ENCODE assay signal across 1 cellular context in the genomic region with DNA sequence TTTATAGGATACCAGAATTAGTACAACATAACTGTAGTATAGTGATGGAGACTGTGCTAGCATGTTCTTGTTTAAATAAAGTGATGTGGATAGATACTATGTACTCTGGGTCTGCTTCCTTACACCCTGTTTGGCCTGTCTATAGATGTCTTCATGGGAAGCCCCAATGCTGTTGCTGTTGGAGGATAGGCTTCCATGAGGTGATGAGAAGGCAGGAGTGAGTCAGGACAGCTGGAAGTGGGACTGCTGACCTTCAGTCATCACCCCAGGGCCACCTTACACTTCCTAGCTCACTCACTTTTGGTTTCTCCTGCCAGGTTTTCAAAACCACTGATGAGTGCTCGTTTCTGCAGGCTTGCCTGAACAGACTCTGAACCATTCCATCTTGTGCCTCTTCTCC.
TF ChIP-seq lines count a peak whose summit lies in the region.

No MANE protein-coding gene starts in this region.

TF ChIP-seq in HCT116, 20 proteins besides CTCF, POLR2A, EP300 and RAD21 (continued from another document):
- TF ChIP-seq REST (IDR thresholded peaks at IDR 0.05; ENCODE audit: low read depth): no peak
- no peak for TF ChIP-seq EZH2phosphoT487 (IDR thresholded peaks at IDR 0.05; ENCODE audit: borderline replicate concordance)
- no peak for TF ChIP-seq ELF1 (IDR thresholded peaks at IDR 0.05; ENCODE audit: borderline replicate concordance, low read depth)
